In the genomic region with DNA sequence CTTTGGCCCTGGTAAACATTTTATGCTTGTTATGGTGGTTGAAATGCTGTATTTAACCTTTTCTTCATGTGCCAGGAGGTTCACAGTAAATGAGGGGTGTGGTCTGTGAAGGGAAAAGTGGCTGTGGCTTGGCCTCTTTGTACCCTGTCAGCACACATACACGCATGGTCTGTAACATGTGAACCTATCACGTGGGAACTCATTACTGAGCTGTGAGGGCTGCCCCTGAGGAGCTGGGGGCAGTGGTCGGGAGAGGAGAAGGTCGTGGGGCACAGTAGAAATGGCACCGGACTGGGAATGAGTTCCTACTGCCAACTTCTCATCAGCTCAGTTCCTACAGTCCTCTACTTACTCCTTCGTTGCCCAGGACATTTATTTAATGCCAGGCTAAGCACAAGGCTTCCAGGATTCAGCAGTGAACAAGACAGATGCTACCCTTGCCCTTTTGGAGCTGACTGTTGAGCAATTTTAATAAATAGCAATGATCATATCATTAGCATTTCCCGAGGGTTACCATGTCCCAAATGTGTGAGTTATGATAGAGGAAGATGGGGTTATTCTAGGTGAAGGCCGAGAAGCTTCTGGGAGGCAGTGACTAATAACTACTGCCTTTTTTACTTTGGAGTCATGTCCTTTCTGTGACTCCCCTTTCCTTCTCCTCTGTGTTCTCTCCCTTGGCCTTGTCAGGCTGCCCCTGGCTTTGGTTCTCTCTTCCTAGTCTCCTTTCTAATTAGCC, we compare ENCODE assay signal across 13 cellular contexts. TPM values are rescaled to one million over a fixed set of nuclear protein-coding genes. Genes with fewer than 3 reads are reported as not detected.
DNase-seq lines count a peak whose midpoint lies in the region; ATAC-seq and TF ChIP-seq lines count a peak whose summit lies in the region.
"Had no signal": no experiment of that assay in that cellular context is flagged by ENCODE, and none has a peak within 500 bp of the region (broad histone marks: within the 10 kb centered on the region; RNA-seq: fewer than 3 reads in every experiment).

No MANE protein-coding gene starts in this region.

- H3K4me3 ChIP-seq in Peyer's patch (no peak overlapping the region), epithelial cell of esophagus (ENCODE audit: low read length) (no peak overlapping the region), mesenchymal stem cell (ENCODE audit: insufficient read depth in 1 of 2, low read depth in 1 of 2, low read length in 2 of 2) (no peak overlapping the region), uterus (no peak overlapping the region)
- H3K4me3 ChIP-seq: tibial nerve had no signal

- H3K14ac ChIP-seq in mesenchymal stem cell (ENCODE audit: low read length in 2 of 2) = no peak overlapping the region

- H3K27me3 ChIP-seq in Peyer's patch (no peaks in the 10 kb centered on the region), mesenchymal stem cell (ENCODE audit: control insufficient read depth in 1 of 2, insufficient read depth in 1 of 2, low read length in 2 of 2) (no peaks in the 10 kb centered on the region), uterus (no peaks in the 10 kb centered on the region)
- H3K27me3 ChIP-seq: tibial nerve had no signal

- no peak overlapping the region for H2BK5ac ChIP-seq in mesenchymal stem cell (ENCODE audit: low read depth, low read length, poor library complexity, severe bottlenecking)

- intact Hi-C loops in uterus (cut with DNase I; ENCODE audit: low total_unique reads) = no loop called here

- H2BK12ac ChIP-seq in mesenchymal stem cell (ENCODE audit: low read length in 2 of 2) = peak overlapping the region in 1 of 2 experiments; percentile 52

- H3K9me3 ChIP-seq in Peyer's patch (no peaks in the 10 kb centered on the region), mesenchymal stem cell (ENCODE audit: control insufficient read depth, low read length) (no peaks in the 10 kb centered on the region), uterus (no peaks in the 10 kb centered on the region)
- H3K9me3 ChIP-seq: neutrophil, tibial nerve had no signal

- TF ChIP-seq POLR2A in Peyer's patch (IDR thresholded peaks at IDR 0.05) = no peak
- no peak for TF ChIP-seq POLR2A in uterus (IDR thresholded peaks at IDR 0.05)

- peaks cover 22% of the 10 kb centered on the region for H3K79me1 ChIP-seq in mesenchymal stem cell (replicated peaks; ENCODE audit: low read length, poor library complexity, severe bottlenecking)

- TF ChIP-seq CTCF in Peyer's patch (IDR thresholded peaks at IDR 0.05) (no peak), epithelial cell of esophagus (IDR thresholded peaks at IDR 0.05; ENCODE audit: insufficient read depth, low read depth, low read length, missing control alignments) (no peak), uterus (IDR thresholded peaks at IDR 0.05) (no peak)

- H2BK120ac ChIP-seq in mesenchymal stem cell (ENCODE audit: low read depth, low read length) = no peak overlapping the region

- peak overlapping the region; percentile 8 for H2BK15ac ChIP-seq in mesenchymal stem cell (ENCODE audit: low read depth, poor library complexity, severe bottlenecking)

- no peak overlapping the region for H3K23ac ChIP-seq in mesenchymal stem cell (ENCODE audit: low read length in 2 of 2)

- peak overlapping the region; percentile 17 for H2AK5ac ChIP-seq in mesenchymal stem cell (ENCODE audit: low read length, severe bottlenecking)

- H4K91ac ChIP-seq in mesenchymal stem cell (ENCODE audit: low read length) = no peak overlapping the region

- H3K36me3 ChIP-seq in Peyer's patch (no peaks in the 10 kb centered on the region), mesenchymal stem cell (ENCODE audit: control insufficient read depth in 1 of 2, insufficient read depth in 2 of 2, low read depth in 1 of 2, low read length in 2 of 2) (peaks cover 0 to 23% of the 10 kb centered on the region in 2 experiments), uterus (no peaks in the 10 kb centered on the region)
- H3K36me3 ChIP-seq: neutrophil, tibial nerve had no signal

- no peak overlapping the region for H3K4ac ChIP-seq in mesenchymal stem cell (ENCODE audit: low read depth in 1 of 2, low read length in 2 of 2)

- no peak overlapping the region for H3K18ac ChIP-seq in mesenchymal stem cell (ENCODE audit: low read depth in 1 of 2, low read length in 2 of 2)

- peak overlapping the region in 3 of 4 donors; percentile 28 to 59 (median 33) for H3K27ac ChIP-seq in Peyer's patch
- no peak overlapping the region for H3K27ac ChIP-seq in mesenchymal stem cell (ENCODE audit: low read length, poor library complexity, severe bottlenecking)
- peak overlapping the region; percentile 82 to 90 for H3K27ac ChIP-seq in uterus
- H3K27ac ChIP-seq: neutrophil had no signal

- H3K9ac ChIP-seq in mesenchymal stem cell (ENCODE audit: low read length) = peak overlapping the region; percentile 65

- H3K4me1 ChIP-seq in Peyer's patch (peaks cover 0 to 3% (median 0%) of the 10 kb centered on the region in 4 donors), mesenchymal stem cell (ENCODE audit: control insufficient read depth, insufficient read depth, low read depth, low read length) (peaks cover 4% of the 10 kb centered on the region), uterus (peaks cover 0 to 29% of the 10 kb centered on the region in 2 donors)

- no peak for ATAC-seq in HG03354 (IDR thresholded peaks at IDR 0.05; ENCODE audit: poor library complexity, severe bottlenecking, unreplicated experiment)
- no peak for ATAC-seq in HG03521 (IDR thresholded peaks at IDR 0.05; ENCODE audit: unreplicated experiment)
- ATAC-seq in GM19035 (IDR thresholded peaks at IDR 0.05; ENCODE audit: unreplicated experiment) = no peak

- DNase-seq in Peyer's patch = no peak
- peak; percentile 21 for DNase-seq in epithelial cell of esophagus (ENCODE audit: low read depth)
- DNase-seq in mesenchymal stem cell = peak; percentile 60
- peak in 1 of 2 donors; percentile 53 for DNase-seq in uterus
- DNase-seq: activated CD4-positive, alpha-beta T cell treated with anti-CD3 and anti-CD28 coated beads for 1 hour; activated gamma-delta T cell treated with Interleukin-2 at 50 U/mL for 16 hours; immature natural killer cell; KG1 had no signal

- WGBS in mesenchymal stem cell = 77% methylated on average over 7 of the region's 8 CpGs

- H4K8ac ChIP-seq in mesenchymal stem cell (ENCODE audit: low read length) = peak overlapping the region; percentile 21

- H2AFZ ChIP-seq in mesenchymal stem cell (ENCODE audit: low read depth, low read length) = no peak overlapping the region

- no peak overlapping the region for H3K4me2 ChIP-seq in mesenchymal stem cell (ENCODE audit: low read length, poor library complexity, severe bottlenecking)

RNA-seq across cellular contexts. Expression of gene DDR2, which starts 38.8 kb away (rescaled TPM):
- total RNA-seq in Peyer's patch (100 to 1,000 TPM in 1 of 4 donors, 10 to 100 TPM in 3; 14.9 to 112 (median 37.2) TPM), uterus (100 to 1,000 TPM in 1 of 4 donors, 10 to 100 TPM in 3; 40.0 to 134 (median 74.7) TPM)
- 25.2 TPM for polyA plus RNA-seq in mesenchymal stem cell (2013, experiment 1 of 2)
- polyA plus RNA-seq in mesenchymal stem cell (2013, experiment 2 of 2) = 23.9 TPM

Comparison
In these comparisons a context has a peak if more than half of its experiments do, and no peak if none do; other contexts are left out.
1. DNase-seq: peak in epithelial cell of esophagus (single experiment) and mesenchymal stem cell (single experiment); none in Peyer's patch (0 of 3).